25 cellular contexts compared by ENCODE assay signal in genomic region chr3:110577856-110578255, GRCh38.
DNase-seq lines count a peak whose midpoint lies in the region; ATAC-seq, FAIRE-seq and TF ChIP-seq lines count a peak whose summit lies in the region.
"Had no signal": no experiment of that assay in that cellular context is flagged by ENCODE, and none has a peak within 500 bp of the region (broad histone marks: within the 10 kb centered on the region; RNA-seq: fewer than 3 reads in every experiment).

No MANE protein-coding gene starts in this region.

- H3K4me1 Mint-ChIP-seq in WTC11: peaks cover 53% of the 10 kb centered on the region
- H3K4me1 Mint-ChIP-seq: activated B cell treated with CpG ODN at 0.5 μM for 24 hours; activated CD4-positive, alpha-beta memory T cell treated with anti-CD3 and anti-CD28 coated beads, Interleukin-2, amount 10 ng/mL, durations not matched to agents 7 days and 5 days; CD4-positive, CD25-positive, alpha-beta regulatory T cell; stimulated activated naive B cell treated with anti-CD40 and anti-IgM and Interleukin-4, amounts not matched to agents 10 μg/mL and 1 μg/mL and 100 μg/mL, for 72 hours had no signal

- H3K27me3 ChIP-seq in HUES48 (ENCODE audit: control insufficient read depth, insufficient read depth, low read length) (no peaks in the 10 kb centered on the region), keratinocyte (ENCODE audit: control insufficient read depth, extremely low read depth, insufficient read depth, low read length) (no peaks in the 10 kb centered on the region)
- H3K27me3 ChIP-seq: colonic mucosa, Peyer's patch, testis, vagina had no signal

- no peak overlapping the region for H3K4me3 ChIP-seq in AG10803 (ENCODE audit: low read length)
- no peak overlapping the region for H3K4me3 ChIP-seq in HUES48 (ENCODE audit: low read depth, low read length)
- H3K4me3 ChIP-seq in keratinocyte (ENCODE audit: control insufficient read depth in 2 of 3, extremely low read depth in 1 of 3, insufficient read depth in 2 of 3, low read depth in 1 of 3, low read length in 3 of 3): no peak overlapping the region
- H3K4me3 ChIP-seq: colonic mucosa, lung, Peyer's patch, testis, vagina had no signal

- H3K9me3 Mint-ChIP-seq in WTC11: peaks cover 22% of the 10 kb centered on the region
- H3K9me3 Mint-ChIP-seq: activated B cell treated with CpG ODN at 0.5 μM for 24 hours; activated CD4-positive, alpha-beta memory T cell treated with anti-CD3 and anti-CD28 coated beads, Interleukin-2, amount 10 ng/mL, durations not matched to agents 7 days and 5 days; stimulated activated naive B cell treated with anti-CD40 and anti-IgM and Interleukin-4, amounts not matched to agents 10 μg/mL and 1 μg/mL and 100 μg/mL, for 72 hours had no signal

- peak overlapping the region; percentile 93 for H3K27ac ChIP-seq in HUES48 (ENCODE audit: low read depth, low read length)
- H3K27ac ChIP-seq in keratinocyte (ENCODE audit: control insufficient read depth, insufficient read depth, low read length): no peak overlapping the region
- H3K27ac ChIP-seq: colonic mucosa, Peyer's patch, testis, vagina had no signal

- H3K36me3 Mint-ChIP-seq in WTC11: peaks cover 23% of the 10 kb centered on the region
- H3K36me3 Mint-ChIP-seq: CD4-positive, CD25-positive, alpha-beta regulatory T cell; stimulated activated naive B cell treated with anti-CD40 and anti-IgM and Interleukin-4, amounts not matched to agents 10 μg/mL and 1 μg/mL and 100 μg/mL, for 72 hours had no signal

- H3K9ac ChIP-seq in HUES48 (ENCODE audit: low read depth, low read length) (no peak overlapping the region), keratinocyte (ENCODE audit: control insufficient read depth, extremely low read depth, insufficient read depth, low read length) (no peak overlapping the region)

- CTCF ChIA-PET in WTC11 (lab: Charles Lee): no interaction called here

- POLR2A ChIA-PET in WTC11 (lab: Charles Lee): no interaction called here

- H3K9me3 ChIP-seq in HUES48 (ENCODE audit: control insufficient read depth, insufficient read depth, low read length) (no peaks in the 10 kb centered on the region), keratinocyte (ENCODE audit: control insufficient read depth, low read depth, low read length) (no peaks in the 10 kb centered on the region)
- H3K9me3 ChIP-seq: colonic mucosa, Peyer's patch, testis, vagina had no signal

- no peaks in the 10 kb centered on the region for H3K27me3 Mint-ChIP-seq in WTC11 (ENCODE audit: low read depth)
- H3K27me3 Mint-ChIP-seq: activated B cell treated with CpG ODN at 0.5 μM for 24 hours; activated CD4-positive, alpha-beta memory T cell treated with anti-CD3 and anti-CD28 coated beads, Interleukin-2, amount 10 ng/mL, durations not matched to agents 7 days and 5 days; stimulated activated naive B cell treated with anti-CD40 and anti-IgM and Interleukin-4, amounts not matched to agents 10 μg/mL and 1 μg/mL and 100 μg/mL, for 72 hours had no signal

- no peaks in the 10 kb centered on the region for H3K9me1 ChIP-seq in keratinocyte (ENCODE audit: control insufficient read depth, extremely low read depth, insufficient read depth, low read length)

- no peak for TF ChIP-seq CTCF in AG10803 (conservative IDR thresholded peaks at IDR 0.05; ENCODE audit: low read length)
- TF ChIP-seq CTCF in WTC11 (IDR thresholded peaks at IDR 0.05): no peak
- no peak for TF ChIP-seq CTCF in keratinocyte (optimal IDR thresholded peaks at IDR 0.05 in 1 of 3, IDR thresholded peaks at IDR 0.05 in 1 of 3, conservative IDR thresholded peaks at IDR 0.05 in 1 of 3; ENCODE audit: extremely low read depth in 1 of 3, insufficient read depth in 2 of 3, low read length in 3 of 3)

- DNase-seq in AG10803 (ENCODE audit: low read depth) (peak; percentile 72), WTC11 (ENCODE audit: low spot score) (no peak), keratinocyte (ENCODE audit: low read depth, low spot score) (no peak), glomerular visceral epithelial cell (ENCODE audit: extremely low spot score) (no peak), frontal cortex (ENCODE audit: low spot score in 2 of 2) (no peak), hypothalamus (lab: John Stamatoyannopoulos, UW) (no peak)
- DNase-seq: activated B cell treated with CpG ODN at 0.5 μM for 24 hours; activated CD4-positive, alpha-beta memory T cell treated with anti-CD3 and anti-CD28 coated beads, Interleukin-2, amount 10 ng/mL, durations not matched to agents 7 days and 5 days; activated T-cell treated with anti-CD3 and anti-CD28 coated beads for 4 hours; CD4-positive, CD25-positive, alpha-beta regulatory T cell; colonic mucosa; DMS 273 treated with DMSO at 0.1 percent for 48 hours; GDM1; NCI-H1105 treated with DMSO at 0.1 percent for 48 hours; NCI-H2081 treated with DMSO at 0.1 percent for 48 hours; Peyer's patch; small intestine; stimulated activated CD4-positive, alpha-beta T cell treated with anti-CD3 and anti-CD28 coated beads, Interleukin-2, amount 100 ng/mL, for 48 hours; stimulated activated naive B cell treated with anti-CD40 and anti-IgM and Interleukin-4, amounts not matched to agents 10 μg/mL and 1 μg/mL and 100 μg/mL, for 72 hours; testis had no signal

- H3K79me2 ChIP-seq in keratinocyte (ENCODE audit: control insufficient read depth, insufficient read depth, low read length): no peaks in the 10 kb centered on the region

- no peak overlapping the region for H3K4me2 ChIP-seq in keratinocyte (ENCODE audit: control insufficient read depth, extremely low read depth, insufficient read depth, low read depth, low read length)

- H3K4me3 Mint-ChIP-seq in WTC11: no peak overlapping the region
- H3K4me3 Mint-ChIP-seq: activated B cell treated with CpG ODN at 0.5 μM for 24 hours; activated CD4-positive, alpha-beta memory T cell treated with anti-CD3 and anti-CD28 coated beads, Interleukin-2, amount 10 ng/mL, durations not matched to agents 7 days and 5 days; CD4-positive, CD25-positive, alpha-beta regulatory T cell; stimulated activated naive B cell treated with anti-CD40 and anti-IgM and Interleukin-4, amounts not matched to agents 10 μg/mL and 1 μg/mL and 100 μg/mL, for 72 hours had no signal

- ATAC-seq in WTC11: no peak
- ATAC-seq in HG03460 (IDR thresholded peaks at IDR 0.05; ENCODE audit: unreplicated experiment): no peak
- ATAC-seq: stimulated activated naive B cell treated with anti-CD40 and anti-IgM and Interleukin-4, amounts not matched to agents 10 μg/mL and 1 μg/mL and 100 μg/mL, for 72 hours had no signal

- no peak for FAIRE-seq in keratinocyte (lab: Jason Lieb, UNC)
- no peak for FAIRE-seq in frontal cortex (lab: Jason Lieb, UNC)
- FAIRE-seq: islet of Langerhans, small intestine had no signal

- H3K4me1 ChIP-seq in HUES48 (ENCODE audit: control insufficient read depth, insufficient read depth, low read length): peaks cover 45% of the 10 kb centered on the region
- H3K4me1 ChIP-seq in keratinocyte (ENCODE audit: control insufficient read depth, extremely low read depth, insufficient read depth, low read length): peaks cover 12% of the 10 kb centered on the region
- H3K4me1 ChIP-seq: colonic mucosa, Peyer's patch, testis, vagina had no signal

- peak overlapping the region; percentile 66; the same call in 1 of the 2 replicates for H3K27ac Mint-ChIP-seq in WTC11
- H3K27ac Mint-ChIP-seq: activated B cell treated with CpG ODN at 0.5 μM for 24 hours; activated CD4-positive, alpha-beta memory T cell treated with anti-CD3 and anti-CD28 coated beads, Interleukin-2, amount 10 ng/mL, durations not matched to agents 7 days and 5 days; CD4-positive, CD25-positive, alpha-beta regulatory T cell; stimulated activated naive B cell treated with anti-CD40 and anti-IgM and Interleukin-4, amounts not matched to agents 10 μg/mL and 1 μg/mL and 100 μg/mL, for 72 hours had no signal

- peak overlapping the region; percentile 58 for H2AFZ ChIP-seq in keratinocyte (ENCODE audit: control insufficient read depth, low read length)

- H3K36me3 ChIP-seq in HUES48 (ENCODE audit: control insufficient read depth, insufficient read depth, low read length): no peaks in the 10 kb centered on the region
- no peaks in the 10 kb centered on the region for H3K36me3 ChIP-seq in keratinocyte (ENCODE audit: control insufficient read depth in 2 of 2, extremely low read depth in 1 of 2, insufficient read depth in 2 of 2, low read length in 2 of 2)
- H3K36me3 ChIP-seq: colonic mucosa, Peyer's patch, vagina had no signal

- H4K20me1 ChIP-seq in keratinocyte (ENCODE audit: control insufficient read depth, extremely low read depth, insufficient read depth, low read length): no peaks in the 10 kb centered on the region

- dilution Hi-C loops in keratinocyte (cut with MboI; ENCODE audit: extremely low pct_ligation_motif_present, low sequenced_read_pairs): no loop called here

TF ChIP-seq in WTC11, 78 proteins besides CTCF, POLR2A, EP300 and RAD21 (continues in another document):
- TF ChIP-seq PRRX2 (CRISPR knock-in tag; IDR thresholded peaks at IDR 0.05) (no peak), TEAD1 (CRISPR knock-in tag; IDR thresholded peaks at IDR 0.05) (no peak), SMAD4 (CRISPR knock-in tag; IDR thresholded peaks at IDR 0.05) (no peak), EMX1 (CRISPR knock-in tag; IDR thresholded peaks at IDR 0.05) (no peak), MLX (CRISPR knock-in tag; IDR thresholded peaks at IDR 0.05) (no peak), E2F1 (CRISPR knock-in tag; IDR thresholded peaks at IDR 0.05) (no peak), MXD4 (CRISPR knock-in tag; IDR thresholded peaks at IDR 0.05; ENCODE audit: borderline replicate concordance) (no peak)
